Comparison of ENCODE assay signal across 22 cellular contexts in genomic region chr3:5314897-5315296, GRCh38.
DNase-seq lines count a peak whose midpoint lies in the region; TF ChIP-seq lines count a peak whose summit lies in the region.
"Had no signal": no experiment of that assay in that cellular context is flagged by ENCODE, and none has a peak within 500 bp of the region (broad histone marks: within the 10 kb centered on the region; RNA-seq: fewer than 3 reads in every experiment).

No MANE protein-coding gene starts in this region.

- peak overlapping the region; percentile 33; the same call in 1 of the 2 replicates for H3K27ac ChIP-seq in 22Rv1
- H3K27ac ChIP-seq: GM23248, HL-60 had no signal

- peak; percentile 1 for DNase-seq in DMS53 (lab: John Stamatoyannopoulos, UW)
- no peak for DNase-seq in DMS53 treated with DMSO at 0.1 percent for 48 hours (lab: John Stamatoyannopoulos, UW; ENCODE audit: unreplicated experiment)
- peak; percentile 12 for DNase-seq in NCI-H69 (lab: John Stamatoyannopoulos, UW)
- peak; percentile 62 for DNase-seq in islet precursor cell
- no peak for DNase-seq in NCI-H187 treated with DMSO at 0.1 percent for 48 hours (lab: John Stamatoyannopoulos, UW)
- no peak for DNase-seq in NCI-H1436 treated with DMSO at 0.1 percent for 48 hours (lab: John Stamatoyannopoulos, UW)
- no peak for DNase-seq in DMS114 treated with DMSO at 0.1 percent for 48 hours (lab: John Stamatoyannopoulos, UW; ENCODE audit: unreplicated experiment)
- DNase-seq: 8988T, DMS 273 treated with DMSO at 0.1 percent for 48 hours, GF-D8, GM23248, HCEC 1CT, IMR-90, Karpas-422, NCI-H1048, NCI-H2107, NCI-H226, NCI-H524, SHP77 treated with DMSO at 0.1 percent for 48 hours, T-helper 1 cell had no signal

- TF ChIP-seq CTCF in 22Rv1 (IDR thresholded peaks at IDR 0.05) = no peak

Comparison
In these comparisons a context has a peak if more than half of its experiments do, and no peak if none do; other contexts are left out.
1. DNase-seq: peak in DMS53 (single experiment), NCI-H69 (single experiment) and islet precursor cell (single experiment); none in DMS53 treated with DMSO at 0.1 percent for 48 hours (single experiment), NCI-H187 treated with DMSO at 0.1 percent for 48 hours (single experiment), NCI-H1436 treated with DMSO at 0.1 percent for 48 hours (single experiment) and DMS114 treated with DMSO at 0.1 percent for 48 hours (single experiment).